28 cellular contexts compared by ENCODE assay signal in the genomic region with DNA sequence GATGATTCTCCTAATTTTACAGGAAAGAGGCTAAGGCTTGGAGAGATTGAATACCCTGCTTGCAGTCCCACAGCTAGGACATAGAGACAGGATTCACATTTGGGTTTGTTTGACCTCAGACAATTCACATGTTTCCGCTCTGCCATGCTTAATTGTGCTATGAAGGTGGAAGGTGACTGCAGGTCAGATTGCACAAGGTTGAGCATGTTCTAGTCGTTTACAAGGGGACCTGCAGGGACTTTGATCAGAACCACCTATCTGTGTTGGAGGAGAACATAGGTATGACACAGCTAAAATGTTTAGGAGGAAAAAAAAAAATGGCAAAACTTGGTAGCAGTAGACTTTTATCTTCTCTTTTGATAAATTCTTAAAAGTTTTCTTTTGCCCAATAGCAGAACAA. TPM values are rescaled to one million over a fixed set of nuclear protein-coding genes. Genes with fewer than 3 reads are reported as not detected.
DNase-seq lines count a peak whose midpoint lies in the region; FAIRE-seq and TF ChIP-seq lines count a peak whose summit lies in the region.
"Had no signal": no experiment of that assay in that cellular context is flagged by ENCODE, and none has a peak within 500 bp of the region (broad histone marks: within the 10 kb centered on the region; RNA-seq: fewer than 3 reads in every experiment).

No MANE protein-coding gene starts in this region.

- no peak for TF ChIP-seq POLR2A in uterus (IDR thresholded peaks at IDR 0.05)

- no peak for DNase-seq in HTR-8/SVneo (ENCODE audit: insufficient read length, low spot score)
- no peak for DNase-seq in hepatocyte (ENCODE audit: low spot score)
- peak; percentile 3 for DNase-seq in small intestine
- DNase-seq in cerebellar nuclear complex (lab: John Stamatoyannopoulos, UW): no peak
- DNase-seq in uterus: no peak
- DNase-seq in MV-4-11 (lab: John Stamatoyannopoulos, UW): no peak
- DNase-seq: 8988T; ACHN; AML-193; BE2C; Calu3; CD4-positive, alpha-beta T cell; CD8-positive, alpha-beta memory T cell; DMS53; DMS79 treated with DMSO at 0.1 percent for 48 hours; GF-D8; GOT3; HFFc6 had no signal

- H3K9me2 ChIP-seq in hepatocyte (replicated peaks; ENCODE audit: insufficient read depth): no peaks in the 10 kb centered on the region

- H3K9me3 ChIP-seq in hepatocyte (ENCODE audit: low read depth): no peaks in the 10 kb centered on the region
- H3K9me3 ChIP-seq in liver (ENCODE audit: control insufficient read depth in 4 of 4, low read length in 3 of 4): no peaks in the 10 kb centered on the region
- no peaks in the 10 kb centered on the region for H3K9me3 ChIP-seq in small intestine (ENCODE audit: control insufficient read depth, low read depth)
- H3K9me3 ChIP-seq in uterus: no peaks in the 10 kb centered on the region
- H3K9me3 ChIP-seq: A549, BE2C, HAP-1 had no signal

- intact Hi-C loops in uterus (cut with DNase I; ENCODE audit: low total_unique reads): no loop called here

- H3K4me1 ChIP-seq in hepatocyte (ENCODE audit: insufficient read depth) (peaks cover 23% of the 10 kb centered on the region), liver (ENCODE audit: control insufficient read depth in 4 of 4, insufficient read depth in 4 of 4, low read length in 3 of 4) (peaks cover 0 to 5% (median 0%) of the 10 kb centered on the region in 4 donors), small intestine (ENCODE audit: control insufficient read depth in 2 of 2, insufficient read depth in 1 of 2, low read depth in 1 of 2, low read length in 1 of 2) (peaks cover 0 to 10% of the 10 kb centered on the region in 2 donors), uterus (no peaks in the 10 kb centered on the region)
- H3K4me1 ChIP-seq: A549; BE2C; BLaER1 treated with 17β-estradiol and CSF1 and Interleukin-3, amounts not matched to agents 10 nM and 100 nM; HAP-1 had no signal

- H3K4me2 ChIP-seq in hepatocyte: no peak overlapping the region
- H3K4me2 ChIP-seq: A549; BLaER1 treated with 17β-estradiol and CSF1 and Interleukin-3, amounts not matched to agents 10 nM and 100 nM had no signal

- H4K20me1 ChIP-seq in hepatocyte (ENCODE audit: insufficient read depth, poor library complexity, severe bottlenecking): no peaks in the 10 kb centered on the region
- H4K20me1 ChIP-seq: BLaER1 treated with 17β-estradiol and CSF1 and Interleukin-3, amounts not matched to agents 10 nM and 100 nM had no signal

- H3K4me3 ChIP-seq in hepatocyte (no peak overlapping the region), liver (ENCODE audit: low read depth in 1 of 3, low read length in 3 of 3) (no peak overlapping the region), small intestine (ENCODE audit: low read depth in 1 of 2, low read length in 2 of 2) (no peak overlapping the region), uterus (no peak overlapping the region)
- H3K4me3 ChIP-seq: A549; BLaER1 treated with 17β-estradiol and CSF1 and Interleukin-3, amounts not matched to agents 10 nM and 100 nM; HAP-1 had no signal

- WGBS in hepatocyte (ENCODE audit: low lambda C conversion rate, missing lambda C conversion rate): 51% methylated on average over 2 of the region's 2 CpGs
- 25% methylated on average over 2 of the region's 2 CpGs for WGBS in liver
- 41 to 59% (median 47%) methylated on average over 2 of the region's 2 CpGs for WGBS in small intestine, 3 donors

- H3K27ac ChIP-seq in hepatocyte (peak overlapping the region; percentile 32), liver (ENCODE audit: low read depth in 1 of 2, low read length in 2 of 2) (no peak overlapping the region), small intestine (ENCODE audit: low read depth in 1 of 2, low read length in 1 of 2) (no peak overlapping the region), uterus (no peak overlapping the region)
- H3K27ac ChIP-seq: A549; BLaER1 treated with 17β-estradiol and CSF1 and Interleukin-3, amounts not matched to agents 10 nM and 100 nM had no signal

- H3K36me3 ChIP-seq in hepatocyte (replicated peaks; ENCODE audit: insufficient read depth, low read depth) (no peaks in the 10 kb centered on the region), liver (ENCODE audit: control insufficient read depth in 4 of 4, insufficient read depth in 3 of 4, low read depth in 1 of 4, low read length in 3 of 4) (no peaks in the 10 kb centered on the region), small intestine (ENCODE audit: control insufficient read depth in 2 of 2, insufficient read depth in 2 of 2, low read length in 2 of 2) (no peaks in the 10 kb centered on the region), uterus (no peaks in the 10 kb centered on the region)
- H3K36me3 ChIP-seq: BE2C; BLaER1 treated with 17β-estradiol and CSF1 and Interleukin-3, amounts not matched to agents 10 nM and 100 nM; HAP-1 had no signal

- no peaks in the 10 kb centered on the region for H3K79me2 ChIP-seq in hepatocyte

- H3K27me3 ChIP-seq in hepatocyte: no peaks in the 10 kb centered on the region
- no peaks in the 10 kb centered on the region for H3K27me3 ChIP-seq in liver (ENCODE audit: control insufficient read depth in 4 of 4, insufficient read depth in 4 of 4, low read length in 3 of 4)
- no peaks in the 10 kb centered on the region for H3K27me3 ChIP-seq in small intestine (ENCODE audit: control insufficient read depth in 2 of 2, insufficient read depth in 2 of 2, low read length in 2 of 2)
- H3K27me3 ChIP-seq in uterus: no peaks in the 10 kb centered on the region
- H3K27me3 ChIP-seq: BE2C; BLaER1 treated with 17β-estradiol and CSF1 and Interleukin-3, amounts not matched to agents 10 nM and 100 nM had no signal

- H2AFZ ChIP-seq in hepatocyte: no peak overlapping the region

- TF ChIP-seq CTCF in hepatocyte (IDR thresholded peaks at IDR 0.05; ENCODE audit: poor library complexity) (no peak), liver (IDR thresholded peaks at IDR 0.05; ENCODE audit: low read depth, low read length, missing input control) (no peak), uterus (IDR thresholded peaks at IDR 0.05) (no peak)

- no peak for TF ChIP-seq RAD21 in liver (IDR thresholded peaks at IDR 0.05)

- H3K9ac ChIP-seq in liver (ENCODE audit: low read depth in 1 of 2, low read length in 2 of 2): no peak overlapping the region
- H3K9ac ChIP-seq: BLaER1 treated with 17β-estradiol and CSF1 and Interleukin-3, amounts not matched to agents 10 nM and 100 nM had no signal

- FAIRE-seq in HTR-8/SVneo (lab: Jason Lieb, UNC): peak; percentile 31
- FAIRE-seq in small intestine (lab: Jason Lieb, UNC): no peak
- FAIRE-seq: GM12891, GM19239, H54 had no signal

TF ChIP-seq in liver, 16 proteins besides CTCF, POLR2A, EP300 and RAD21 (continues in another document):
- TF ChIP-seq NR2F2 (IDR thresholded peaks at IDR 0.05): peak; percentile 25
- TF ChIP-seq, protein P1, sequence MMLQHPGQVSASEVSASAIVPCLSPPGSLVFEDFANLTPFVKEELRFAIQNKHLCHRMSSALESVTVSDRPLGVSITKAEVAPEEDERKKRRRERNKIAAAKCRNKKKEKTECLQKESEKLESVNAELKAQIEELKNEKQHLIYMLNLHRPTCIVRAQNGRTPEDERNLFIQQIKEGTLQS (IDR thresholded peaks at IDR 0.05): no peak
- TF ChIP-seq FOXA2 (IDR thresholded peaks at IDR 0.05): no peak
- TF ChIP-seq HNF4G (IDR thresholded peaks at IDR 0.05): peak; percentile 54
- TF ChIP-seq, protein P2, sequence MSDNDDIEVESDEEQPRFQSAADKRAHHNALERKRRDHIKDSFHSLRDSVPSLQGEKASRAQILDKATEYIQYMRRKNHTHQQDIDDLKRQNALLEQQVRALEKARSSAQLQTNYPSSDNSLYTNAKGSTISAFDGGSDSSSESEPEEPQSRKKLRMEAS (IDR thresholded peaks at IDR 0.05): peak; percentile 77
- peak; percentile 7 for TF ChIP-seq FOXA1 (IDR thresholded peaks at IDR 0.05)
- TF ChIP-seq, protein P3, sequence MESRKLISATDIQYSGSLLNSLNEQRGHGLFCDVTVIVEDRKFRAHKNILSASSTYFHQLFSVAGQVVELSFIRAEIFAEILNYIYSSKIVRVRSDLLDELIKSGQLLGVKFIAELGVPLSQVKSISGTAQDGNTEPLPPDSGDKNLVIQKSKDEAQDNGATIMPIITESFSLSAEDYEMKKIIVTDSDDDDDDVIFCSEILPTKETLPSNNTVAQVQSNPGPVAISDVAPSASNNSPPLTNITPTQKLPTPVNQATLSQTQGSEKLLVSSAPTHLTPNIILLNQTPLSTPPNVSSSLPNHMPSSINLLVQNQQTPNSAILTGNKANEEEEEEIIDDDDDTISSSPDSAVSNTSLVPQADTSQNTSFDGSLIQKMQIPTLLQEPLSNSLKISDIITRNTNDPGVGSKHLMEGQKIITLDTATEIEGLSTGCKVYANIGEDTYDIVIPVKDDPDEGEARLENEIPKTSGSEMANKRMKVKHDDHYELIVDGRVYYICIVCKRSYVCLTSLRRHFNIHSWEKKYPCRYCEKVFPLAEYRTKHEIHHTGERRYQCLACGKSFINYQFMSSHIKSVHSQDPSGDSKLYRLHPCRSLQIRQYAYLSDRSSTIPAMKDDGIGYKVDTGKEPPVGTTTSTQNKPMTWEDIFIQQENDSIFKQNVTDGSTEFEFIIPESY (IDR thresholded peaks at IDR 0.05): peak; percentile 72
- TF ChIP-seq YY1 (IDR thresholded peaks at IDR 0.05): peak; percentile 88
- peak; percentile 69 for TF ChIP-seq SP1 (IDR thresholded peaks at IDR 0.05)
- no peak for TF ChIP-seq GABPA (IDR thresholded peaks at IDR 0.05 in 1 of 2, conservative IDR thresholded peaks at IDR 0.05 in 1 of 2)
- TF ChIP-seq HNF4A (conservative IDR thresholded peaks at IDR 0.05): peak; percentile 83 to 92
- TF ChIP-seq EGR1 (IDR thresholded peaks at IDR 0.05; ENCODE audit: low read depth in 2 of 2): no peak
- TF ChIP-seq TAF1 (conservative IDR thresholded peaks at IDR 0.05): no peak

RNA-seq across cellular contexts. Expression of a gene that starts 4.9 kb away (rescaled TPM):
- total RNA-seq in hepatocyte (0.10 and 0.28 TPM in 2 replicates), liver (not detected), uterus (1 to 10 TPM in 1 of 4 donors, under 1 TPM in 1, not detected in 2; 0.27 to 2.6 TPM)
- polyA plus RNA-seq in hepatocyte (0.83 and 1.2 TPM in 2 replicates), liver (not detected), small intestine (under 1 TPM in 1 of 3 donors, not detected in 2; 0.07 TPM)
- total RNA-seq: Calu3; CD4-positive, alpha-beta T cell; CD8-positive, alpha-beta memory T cell; Daoy; G401 had no signal
- polyA plus RNA-seq: CD14-positive monocyte; CD8-positive, alpha-beta memory T cell had no signal
